ENCODE assay signal across 1 cellular context in the genomic region with DNA sequence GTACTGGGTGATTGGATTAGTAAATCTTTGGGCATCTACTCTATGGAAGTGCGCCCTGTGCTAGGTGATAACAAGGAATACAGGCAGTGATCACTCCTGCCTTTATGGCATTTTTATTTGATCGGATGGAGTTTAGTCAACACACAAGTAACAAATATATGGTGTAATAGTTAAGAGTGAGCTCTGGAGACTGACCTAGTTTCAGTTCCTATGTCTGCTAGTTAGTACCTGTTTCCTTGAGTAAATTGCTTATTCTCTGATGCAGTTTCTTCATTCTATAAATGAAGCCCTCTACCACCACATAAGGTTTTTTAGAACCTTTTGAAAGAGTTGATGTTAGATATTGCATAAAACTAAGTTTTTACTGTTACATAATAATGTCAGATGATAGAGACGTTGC.
TF ChIP-seq lines count a peak whose summit lies in the region.

No MANE protein-coding gene starts in this region.

TF ChIP-seq in GM12878, 131 proteins besides CTCF, POLR2A, EP300 and RAD21 (continued from another document and continues in another):
- TF ChIP-seq, protein P1, sequence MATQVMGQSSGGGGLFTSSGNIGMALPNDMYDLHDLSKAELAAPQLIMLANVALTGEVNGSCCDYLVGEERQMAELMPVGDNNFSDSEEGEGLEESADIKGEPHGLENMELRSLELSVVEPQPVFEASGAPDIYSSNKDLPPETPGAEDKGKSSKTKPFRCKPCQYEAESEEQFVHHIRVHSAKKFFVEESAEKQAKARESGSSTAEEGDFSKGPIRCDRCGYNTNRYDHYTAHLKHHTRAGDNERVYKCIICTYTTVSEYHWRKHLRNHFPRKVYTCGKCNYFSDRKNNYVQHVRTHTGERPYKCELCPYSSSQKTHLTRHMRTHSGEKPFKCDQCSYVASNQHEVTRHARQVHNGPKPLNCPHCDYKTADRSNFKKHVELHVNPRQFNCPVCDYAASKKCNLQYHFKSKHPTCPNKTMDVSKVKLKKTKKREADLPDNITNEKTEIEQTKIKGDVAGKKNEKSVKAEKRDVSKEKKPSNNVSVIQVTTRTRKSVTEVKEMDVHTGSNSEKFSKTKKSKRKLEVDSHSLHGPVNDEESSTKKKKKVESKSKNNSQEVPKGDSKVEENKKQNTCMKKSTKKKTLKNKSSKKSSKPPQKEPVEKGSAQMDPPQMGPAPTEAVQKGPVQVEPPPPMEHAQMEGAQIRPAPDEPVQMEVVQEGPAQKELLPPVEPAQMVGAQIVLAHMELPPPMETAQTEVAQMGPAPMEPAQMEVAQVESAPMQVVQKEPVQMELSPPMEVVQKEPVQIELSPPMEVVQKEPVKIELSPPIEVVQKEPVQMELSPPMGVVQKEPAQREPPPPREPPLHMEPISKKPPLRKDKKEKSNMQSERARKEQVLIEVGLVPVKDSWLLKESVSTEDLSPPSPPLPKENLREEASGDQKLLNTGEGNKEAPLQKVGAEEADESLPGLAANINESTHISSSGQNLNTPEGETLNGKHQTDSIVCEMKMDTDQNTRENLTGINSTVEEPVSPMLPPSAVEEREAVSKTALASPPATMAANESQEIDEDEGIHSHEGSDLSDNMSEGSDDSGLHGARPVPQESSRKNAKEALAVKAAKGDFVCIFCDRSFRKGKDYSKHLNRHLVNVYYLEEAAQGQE (IDR thresholded peaks at IDR 0.05; ENCODE audit: low read depth, low read length), result no peak
- TF ChIP-seq, protein P2, sequence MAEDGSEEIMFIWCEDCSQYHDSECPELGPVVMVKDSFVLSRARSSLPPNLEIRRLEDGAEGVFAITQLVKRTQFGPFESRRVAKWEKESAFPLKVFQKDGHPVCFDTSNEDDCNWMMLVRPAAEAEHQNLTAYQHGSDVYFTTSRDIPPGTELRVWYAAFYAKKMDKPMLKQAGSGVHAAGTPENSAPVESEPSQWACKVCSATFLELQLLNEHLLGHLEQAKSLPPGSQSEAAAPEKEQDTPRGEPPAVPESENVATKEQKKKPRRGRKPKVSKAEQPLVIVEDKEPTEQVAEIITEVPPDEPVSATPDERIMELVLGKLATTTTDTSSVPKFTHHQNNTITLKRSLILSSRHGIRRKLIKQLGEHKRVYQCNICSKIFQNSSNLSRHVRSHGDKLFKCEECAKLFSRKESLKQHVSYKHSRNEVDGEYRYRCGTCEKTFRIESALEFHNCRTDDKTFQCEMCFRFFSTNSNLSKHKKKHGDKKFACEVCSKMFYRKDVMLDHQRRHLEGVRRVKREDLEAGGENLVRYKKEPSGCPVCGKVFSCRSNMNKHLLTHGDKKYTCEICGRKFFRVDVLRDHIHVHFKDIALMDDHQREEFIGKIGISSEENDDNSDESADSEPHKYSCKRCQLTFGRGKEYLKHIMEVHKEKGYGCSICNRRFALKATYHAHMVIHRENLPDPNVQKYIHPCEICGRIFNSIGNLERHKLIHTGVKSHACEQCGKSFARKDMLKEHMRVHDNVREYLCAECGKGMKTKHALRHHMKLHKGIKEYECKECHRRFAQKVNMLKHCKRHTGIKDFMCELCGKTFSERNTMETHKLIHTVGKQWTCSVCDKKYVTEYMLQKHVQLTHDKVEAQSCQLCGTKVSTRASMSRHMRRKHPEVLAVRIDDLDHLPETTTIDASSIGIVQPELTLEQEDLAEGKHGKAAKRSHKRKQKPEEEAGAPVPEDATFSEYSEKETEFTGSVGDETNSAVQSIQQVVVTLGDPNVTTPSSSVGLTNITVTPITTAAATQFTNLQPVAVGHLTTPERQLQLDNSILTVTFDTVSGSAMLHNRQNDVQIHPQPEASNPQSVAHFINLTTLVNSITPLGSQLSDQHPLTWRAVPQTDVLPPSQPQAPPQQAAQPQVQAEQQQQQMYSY (CRISPR knock-in tag; IDR thresholded peaks at IDR 0.05), result no peak
- TF ChIP-seq ESRRA (IDR thresholded peaks at IDR 0.05; ENCODE audit: low read length) (no peak), SIX5 (IDR thresholded peaks at IDR 0.05; ENCODE audit: low read depth, low read length, severe bottlenecking) (no peak), SP1 (IDR thresholded peaks at IDR 0.05; ENCODE audit: low read depth, low read length) (no peak), ZZZ3 (IDR thresholded peaks at IDR 0.05; ENCODE audit: control insufficient read depth, insufficient read length, low read depth) (no peak), FOS (IDR thresholded peaks at IDR 0.05; ENCODE audit: borderline replicate concordance, extremely low read depth, insufficient read length) (no peak), IRF4 (IDR thresholded peaks at IDR 0.05; ENCODE audit: low read depth, low read length) (peak; percentile 56; the same call in 1 of the 2 replicates), CREB1 (IDR thresholded peaks at IDR 0.05; ENCODE audit: low read depth) (no peak), IKZF2 (IDR thresholded peaks at IDR 0.05) (peak in 1 of 2 experiments; percentile 15; a peak in 1 of 4 replicates), KDM1A (IDR thresholded peaks at IDR 0.05; ENCODE audit: borderline replicate concordance) (no peak), CHD4 (IDR thresholded peaks at IDR 0.05) (no peak), CBX5 (IDR thresholded peaks at IDR 0.05; ENCODE audit: low read depth) (no peak), HDAC6 (IDR thresholded peaks at IDR 0.05; ENCODE audit: unreplicated experiment) (no peak), CBX3 (IDR thresholded peaks at IDR 0.05; ENCODE audit: borderline replicate concordance, low read depth) (no peak), ATF7 (IDR thresholded peaks at IDR 0.05; ENCODE audit: low read depth) (no peak), NFIC (IDR thresholded peaks at IDR 0.05; ENCODE audit: low read depth, low read length) (peak; percentile 43; the same call in 1 of the 2 replicates), SPI1 (IDR thresholded peaks at IDR 0.05; ENCODE audit: borderline replicate concordance, insufficient read depth, low read depth, low read length) (peak; percentile 93), PML (IDR thresholded peaks at IDR 0.05; ENCODE audit: low read length) (no peak), RUNX3 (IDR thresholded peaks at IDR 0.05; ENCODE audit: low read length) (0 out of 2 replicates have a peak, but pooled peaks have one; percentile 35), NFYA (IDR thresholded peaks at IDR 0.05; ENCODE audit: borderline replicate concordance, low read depth, low read length) (no peak), BHLHE40 (IDR thresholded peaks at IDR 0.05; ENCODE audit: borderline replicate concordance in 1 of 2, low read depth in 2 of 2, low read length in 1 of 2) (no peak), JUNB (IDR thresholded peaks at IDR 0.05) (peak; percentile 29), SRF (IDR thresholded peaks at IDR 0.05; ENCODE audit: low read depth in 2 of 2, low read length in 2 of 2) (no peak), SUZ12 (IDR thresholded peaks at IDR 0.05; ENCODE audit: unreplicated experiment) (no peak), SMARCA5 (IDR thresholded peaks at IDR 0.05) (peak; percentile 42; the same call in 1 of the 2 replicates), ZNF207 (IDR thresholded peaks at IDR 0.05; ENCODE audit: borderline replicate concordance) (no peak), CREM (IDR thresholded peaks at IDR 0.05; ENCODE audit: low read depth) (no peak), KAT2A (conservative IDR thresholded peaks at IDR 0.05; ENCODE audit: control insufficient read depth, low read depth, low read length) (no peak), TARDBP (IDR thresholded peaks at IDR 0.05; ENCODE audit: borderline replicate concordance) (no peak), PAX5 (IDR thresholded peaks at IDR 0.05; ENCODE audit: borderline replicate concordance, low read depth, low read length) (no peak), BRCA1 (IDR thresholded peaks at IDR 0.05; ENCODE audit: low read depth, low read length) (no peak), EZH2 (IDR thresholded peaks at IDR 0.05; ENCODE audit: borderline replicate concordance, control insufficient read depth, low read depth, low read length) (no peak), MTA3 (IDR thresholded peaks at IDR 0.05; ENCODE audit: borderline replicate concordance, low read length) (0 out of 2 replicates have a peak, but pooled peaks have one; percentile 69), MTA2 (IDR thresholded peaks at IDR 0.05; ENCODE audit: low read depth) (peak; percentile 75), ETV6 (conservative IDR thresholded peaks at IDR 0.05 in 1 of 2, IDR thresholded peaks at IDR 0.05 in 1 of 2; ENCODE audit: borderline replicate concordance in 1 of 2, low read depth in 1 of 2) (no peak), SMC3 (IDR thresholded peaks at IDR 0.05; ENCODE audit: borderline replicate concordance, low read length) (no peak), ZNF384 (IDR thresholded peaks at IDR 0.05; ENCODE audit: borderline replicate concordance, low read depth, low read length) (no peak), IKZF1 (conservative IDR thresholded peaks at IDR 0.05) (peak; percentile 39), ZSCAN29 (IDR thresholded peaks at IDR 0.05) (no peak), BACH1 (IDR thresholded peaks at IDR 0.05; ENCODE audit: borderline replicate concordance) (peak; percentile 40; the same call in 1 of the 2 replicates)
- TF ChIP-seq, protein P3, sequence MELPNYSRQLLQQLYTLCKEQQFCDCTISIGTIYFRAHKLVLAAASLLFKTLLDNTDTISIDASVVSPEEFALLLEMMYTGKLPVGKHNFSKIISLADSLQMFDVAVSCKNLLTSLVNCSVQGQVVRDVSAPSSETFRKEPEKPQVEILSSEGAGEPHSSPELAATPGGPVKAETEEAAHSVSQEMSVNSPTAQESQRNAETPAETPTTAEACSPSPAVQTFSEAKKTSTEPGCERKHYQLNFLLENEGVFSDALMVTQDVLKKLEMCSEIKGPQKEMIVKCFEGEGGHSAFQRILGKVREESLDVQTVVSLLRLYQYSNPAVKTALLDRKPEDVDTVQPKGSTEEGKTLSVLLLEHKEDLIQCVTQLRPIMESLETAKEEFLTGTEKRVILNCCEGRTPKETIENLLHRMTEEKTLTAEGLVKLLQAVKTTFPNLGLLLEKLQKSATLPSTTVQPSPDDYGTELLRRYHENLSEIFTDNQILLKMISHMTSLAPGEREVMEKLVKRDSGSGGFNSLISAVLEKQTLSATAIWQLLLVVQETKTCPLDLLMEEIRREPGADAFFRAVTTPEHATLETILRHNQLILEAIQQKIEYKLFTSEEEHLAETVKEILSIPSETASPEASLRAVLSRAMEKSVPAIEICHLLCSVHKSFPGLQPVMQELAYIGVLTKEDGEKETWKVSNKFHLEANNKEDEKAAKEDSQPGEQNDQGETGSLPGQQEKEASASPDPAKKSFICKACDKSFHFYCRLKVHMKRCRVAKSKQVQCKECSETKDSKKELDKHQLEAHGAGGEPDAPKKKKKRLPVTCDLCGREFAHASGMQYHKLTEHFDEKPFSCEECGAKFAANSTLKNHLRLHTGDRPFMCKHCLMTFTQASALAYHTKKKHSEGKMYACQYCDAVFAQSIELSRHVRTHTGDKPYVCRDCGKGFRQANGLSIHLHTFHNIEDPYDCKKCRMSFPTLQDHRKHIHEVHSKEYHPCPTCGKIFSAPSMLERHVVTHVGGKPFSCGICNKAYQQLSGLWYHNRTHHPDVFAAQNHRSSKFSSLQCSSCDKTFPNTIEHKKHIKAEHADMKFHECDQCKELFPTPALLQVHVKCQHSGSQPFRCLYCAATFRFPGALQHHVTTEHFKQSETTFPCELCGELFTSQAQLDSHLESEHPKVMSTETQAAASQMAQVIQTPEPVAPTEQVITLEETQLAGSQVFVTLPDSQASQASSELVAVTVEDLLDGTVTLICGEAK (IDR thresholded peaks at IDR 0.05; ENCODE audit: borderline replicate concordance), result no peak
- TF ChIP-seq, protein P4, sequence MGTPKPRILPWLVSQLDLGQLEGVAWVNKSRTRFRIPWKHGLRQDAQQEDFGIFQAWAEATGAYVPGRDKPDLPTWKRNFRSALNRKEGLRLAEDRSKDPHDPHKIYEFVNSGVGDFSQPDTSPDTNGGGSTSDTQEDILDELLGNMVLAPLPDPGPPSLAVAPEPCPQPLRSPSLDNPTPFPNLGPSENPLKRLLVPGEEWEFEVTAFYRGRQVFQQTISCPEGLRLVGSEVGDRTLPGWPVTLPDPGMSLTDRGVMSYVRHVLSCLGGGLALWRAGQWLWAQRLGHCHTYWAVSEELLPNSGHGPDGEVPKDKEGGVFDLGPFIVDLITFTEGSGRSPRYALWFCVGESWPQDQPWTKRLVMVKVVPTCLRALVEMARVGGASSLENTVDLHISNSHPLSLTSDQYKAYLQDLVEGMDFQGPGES (IDR thresholded peaks at IDR 0.05), result no peak
- TF ChIP-seq, protein P5, sequence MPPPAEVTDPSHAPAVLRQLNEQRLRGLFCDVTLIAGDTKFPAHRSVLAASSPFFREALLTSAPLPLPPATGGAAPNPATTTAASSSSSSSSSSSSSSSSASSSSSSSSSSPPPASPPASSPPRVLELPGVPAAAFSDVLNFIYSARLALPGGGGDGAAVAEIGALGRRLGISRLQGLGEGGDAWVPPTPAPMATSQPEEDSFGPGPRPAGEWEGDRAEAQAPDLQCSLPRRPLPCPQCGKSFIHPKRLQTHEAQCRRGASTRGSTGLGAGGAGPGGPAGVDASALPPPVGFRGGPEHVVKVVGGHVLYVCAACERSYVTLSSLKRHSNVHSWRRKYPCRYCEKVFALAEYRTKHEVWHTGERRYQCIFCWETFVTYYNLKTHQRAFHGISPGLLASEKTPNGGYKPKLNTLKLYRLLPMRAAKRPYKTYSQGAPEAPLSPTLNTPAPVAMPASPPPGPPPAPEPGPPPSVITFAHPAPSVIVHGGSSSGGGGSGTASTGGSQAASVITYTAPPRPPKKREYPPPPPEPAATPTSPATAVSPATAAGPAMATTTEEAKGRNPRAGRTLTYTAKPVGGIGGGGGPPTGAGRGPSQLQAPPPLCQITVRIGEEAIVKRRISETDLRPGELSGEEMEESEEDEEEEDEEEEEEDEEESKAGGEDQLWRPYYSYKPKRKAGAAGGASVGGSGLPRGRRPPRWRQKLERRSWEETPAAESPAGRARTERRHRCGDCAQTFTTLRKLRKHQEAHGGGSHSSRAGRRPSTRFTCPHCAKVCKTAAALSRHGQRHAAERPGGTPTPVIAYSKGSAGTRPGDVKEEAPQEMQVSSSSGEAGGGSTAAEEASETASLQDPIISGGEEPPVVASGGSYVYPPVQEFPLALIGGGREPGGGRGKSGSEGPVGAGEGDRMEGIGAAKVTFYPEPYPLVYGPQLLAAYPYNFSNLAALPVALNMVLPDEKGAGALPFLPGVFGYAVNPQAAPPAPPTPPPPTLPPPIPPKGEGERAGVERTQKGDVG (CRISPR knock-in tag; IDR thresholded peaks at IDR 0.05), result no peak
- TF ChIP-seq, protein P6, sequence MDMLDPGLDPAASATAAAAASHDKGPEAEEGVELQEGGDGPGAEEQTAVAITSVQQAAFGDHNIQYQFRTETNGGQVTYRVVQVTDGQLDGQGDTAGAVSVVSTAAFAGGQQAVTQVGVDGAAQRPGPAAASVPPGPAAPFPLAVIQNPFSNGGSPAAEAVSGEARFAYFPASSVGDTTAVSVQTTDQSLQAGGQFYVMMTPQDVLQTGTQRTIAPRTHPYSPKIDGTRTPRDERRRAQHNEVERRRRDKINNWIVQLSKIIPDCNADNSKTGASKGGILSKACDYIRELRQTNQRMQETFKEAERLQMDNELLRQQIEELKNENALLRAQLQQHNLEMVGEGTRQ (IDR thresholded peaks at IDR 0.05; ENCODE audit: borderline replicate concordance, low read depth, low read length), result no peak
- TF ChIP-seq, protein P7, sequence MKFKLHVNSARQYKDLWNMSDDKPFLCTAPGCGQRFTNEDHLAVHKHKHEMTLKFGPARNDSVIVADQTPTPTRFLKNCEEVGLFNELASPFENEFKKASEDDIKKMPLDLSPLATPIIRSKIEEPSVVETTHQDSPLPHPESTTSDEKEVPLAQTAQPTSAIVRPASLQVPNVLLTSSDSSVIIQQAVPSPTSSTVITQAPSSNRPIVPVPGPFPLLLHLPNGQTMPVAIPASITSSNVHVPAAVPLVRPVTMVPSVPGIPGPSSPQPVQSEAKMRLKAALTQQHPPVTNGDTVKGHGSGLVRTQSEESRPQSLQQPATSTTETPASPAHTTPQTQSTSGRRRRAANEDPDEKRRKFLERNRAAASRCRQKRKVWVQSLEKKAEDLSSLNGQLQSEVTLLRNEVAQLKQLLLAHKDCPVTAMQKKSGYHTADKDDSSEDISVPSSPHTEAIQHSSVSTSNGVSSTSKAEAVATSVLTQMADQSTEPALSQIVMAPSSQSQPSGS (IDR thresholded peaks at IDR 0.05; ENCODE audit: low read length), result 0 out of 2 replicates have a peak, but pooled peaks have one; percentile 26
